In genomic region chr16:14070877-14071575, GRCh38 we compare ENCODE assay signal across 8 cellular contexts. TPM values are rescaled to one million over a fixed set of nuclear protein-coding genes. Genes with fewer than 3 reads are reported as not detected.
A peak's percentile ranks its signal among the peaks of the same experiment; 100 is the strongest.
DNase-seq lines count a peak whose midpoint lies in the region; ATAC-seq and TF ChIP-seq lines count a peak whose summit lies in the region.

Gene MRTFB, plus strand, starts transcription at chr16:14071319. Its CDS starts 69,288 bp downstream, at chr16:14140607.

- H3K4me1 ChIP-seq in neuronal stem cell (ENCODE audit: control insufficient read depth in 2 of 2, insufficient read depth in 1 of 2, low read depth in 1 of 2, low read length in 2 of 2) (peaks cover 4% of the 10 kb centered on the region in 2 donors), subcutaneous abdominal adipose tissue (ENCODE audit: control insufficient read depth in 5 of 5, insufficient read depth in 5 of 5, low read length in 5 of 5) (peaks cover 0 to 25% (median 17%) of the 10 kb centered on the region in 5 donors)

- H3K9ac ChIP-seq in neuronal stem cell (ENCODE audit: low read depth, low read length, poor library complexity) (peak within 1 kb of the TSS; percentile 88), subcutaneous abdominal adipose tissue (ENCODE audit: low read length in 5 of 5) (peak within 1 kb of the TSS; percentile 78 to 91 (median 87))

- H2BK5ac ChIP-seq in neuronal stem cell (ENCODE audit: low read length), result peak within 1 kb of the TSS; percentile 95

- H3K18ac ChIP-seq in neuronal stem cell (ENCODE audit: low read length), result peak within 1 kb of the TSS; percentile 100

- H3K27ac ChIP-seq in neuronal stem cell (replicated peaks; ENCODE audit: low read length) (peak within 1 kb of the TSS; percentile 41), subcutaneous abdominal adipose tissue (ENCODE audit: low read depth, low read length) (peak within 1 kb of the TSS; percentile 49)

- no CpG with 5 or more reads among the region's 86 CpGs for WGBS in neuronal stem cell (ENCODE audit: extremely low coverage in 2 of 2, insufficient read length in 2 of 2, insufficient replicate concordance in 1 of 2), 2 donors

- peak within 1 kb of the TSS; percentile 69 for H3K4me2 ChIP-seq in neuronal stem cell (ENCODE audit: insufficient read depth, low read length, poor library complexity, severe bottlenecking)

- H4K91ac ChIP-seq in neuronal stem cell (ENCODE audit: low read depth, low read length, poor library complexity), result peak within 1 kb of the TSS; percentile 82

- no peaks in the 10 kb centered on the region for H3K9me3 ChIP-seq in neuronal stem cell (replicated peaks in 1 of 2; ENCODE audit: control insufficient read depth in 2 of 2, insufficient read depth in 1 of 2, low read depth in 1 of 2, low read length in 2 of 2)
- no peaks in the 10 kb centered on the region for H3K9me3 ChIP-seq in subcutaneous abdominal adipose tissue (ENCODE audit: control insufficient read depth in 5 of 5, low read length in 5 of 5)

- peak within 1 kb of the TSS; percentile 90 for H3K4ac ChIP-seq in neuronal stem cell (ENCODE audit: low read length)

- peaks cover 0 to 10% (median 0%) of the 10 kb centered on the region in 3 experiments for H3K27me3 ChIP-seq in neuronal stem cell (ENCODE audit: control insufficient read depth in 3 of 3, insufficient read depth in 3 of 3, low read depth in 1 of 3, low read length in 3 of 3)
- H3K27me3 ChIP-seq in subcutaneous abdominal adipose tissue (ENCODE audit: control insufficient read depth in 5 of 5, insufficient read depth in 4 of 5, low read length in 5 of 5), result no peaks in the 10 kb centered on the region

- peak; percentile 84 for ATAC-seq in GM21529 (IDR thresholded peaks at IDR 0.05; ENCODE audit: unreplicated experiment)

- H3K36me3 ChIP-seq in neuronal stem cell (replicated peaks in 1 of 2; ENCODE audit: control insufficient read depth in 2 of 2, insufficient read depth in 2 of 2, low read length in 2 of 2), result peaks cover 0 to 7% of the 10 kb centered on the region in 2 donors
- no peaks in the 10 kb centered on the region for H3K36me3 ChIP-seq in subcutaneous abdominal adipose tissue (ENCODE audit: control insufficient read depth in 5 of 5, insufficient read depth in 5 of 5, low read length in 5 of 5)

- peak within 1 kb of the TSS; percentile 99 for H3K14ac ChIP-seq in neuronal stem cell (ENCODE audit: low read length)

- no peak within 1 kb of the TSS for H2BK15ac ChIP-seq in neuronal stem cell (ENCODE audit: low read length)

- H2BK12ac ChIP-seq in neuronal stem cell (ENCODE audit: low read length), result no peak within 1 kb of the TSS

- H3K4me3 ChIP-seq in neuronal stem cell (ENCODE audit: low read length in 2 of 2), result peak within 1 kb of the TSS; percentile 94 to 99
- peak within 1 kb of the TSS; percentile 80 to 95 (median 83) for H3K4me3 ChIP-seq in subcutaneous abdominal adipose tissue (ENCODE audit: low read depth in 1 of 5, low read length in 5 of 5)

- H2AK5ac ChIP-seq in neuronal stem cell (ENCODE audit: low read depth, low read length), result peak within 1 kb of the TSS; percentile 88

- peak within 1 kb of the TSS; percentile 90 for H3K23ac ChIP-seq in neuronal stem cell (ENCODE audit: low read depth, low read length, poor library complexity)

- peak within 1 kb of the TSS; percentile 100 for H2AFZ ChIP-seq in neuronal stem cell (ENCODE audit: low read length)

- H3K79me1 ChIP-seq in neuronal stem cell (ENCODE audit: low read depth, low read length), result peaks cover 2% of the 10 kb centered on the region

- peak within 1 kb of the TSS; percentile 68 for H4K8ac ChIP-seq in neuronal stem cell (ENCODE audit: low read depth, low read length)

- DNase-seq in DMS53 treated with DMSO at 0.1 percent for 48 hours (lab: John Stamatoyannopoulos, UW; ENCODE audit: unreplicated experiment), result peak; percentile 58
- peak; percentile 74 for DNase-seq in SHP77 treated with DMSO at 0.1 percent for 48 hours (lab: John Stamatoyannopoulos, UW)
- DNase-seq in activated naive CD4-positive, alpha-beta T cell (lab: John Stamatoyannopoulos, UW), result peak; percentile 71 to 78 (median 74)
- DNase-seq in foreskin melanocyte, result peak; percentile 15
- DNase-seq in neuronal stem cell (ENCODE audit: low spot score), result peak; percentile 85

- no peak; the same call in 1 of the 2 replicates for TF ChIP-seq EP300 in Ishikawa (IDR thresholded peaks at IDR 0.05; ENCODE audit: borderline replicate concordance)

- peak within 1 kb of the TSS; percentile 92 for H2BK120ac ChIP-seq in neuronal stem cell (ENCODE audit: low read depth, low read length)

- TF ChIP-seq RAD21 in Ishikawa (IDR thresholded peaks at IDR 0.05; ENCODE audit: low read depth), result no peak

TF ChIP-seq in Ishikawa, 13 proteins besides CTCF, POLR2A, EP300 and RAD21:
- TF ChIP-seq EGR1 (IDR thresholded peaks at IDR 0.05) (peak; percentile 84), TCF12 (IDR thresholded peaks at IDR 0.05; ENCODE audit: low read depth) (peak; percentile 59; the same call in 1 of the 2 replicates), ZBTB7A (IDR thresholded peaks at IDR 0.05; ENCODE audit: low read depth) (peak; percentile 27), YY1 (IDR thresholded peaks at IDR 0.05; ENCODE audit: low read depth) (peak; percentile 65), MAX (IDR thresholded peaks at IDR 0.05) (peak; percentile 91), NFIC (IDR thresholded peaks at IDR 0.05) (no peak), TEAD4 (IDR thresholded peaks at IDR 0.05) (no peak), USF1 (IDR thresholded peaks at IDR 0.05) (0 out of 2 replicates have a peak, but pooled peaks have one; percentile 1), TAF1 (IDR thresholded peaks at IDR 0.05; ENCODE audit: low read depth) (peak; percentile 82), REST (IDR thresholded peaks at IDR 0.05; ENCODE audit: low read depth) (no peak), CREB1 (IDR thresholded peaks at IDR 0.05; ENCODE audit: low read depth) (no peak), CEBPB (IDR thresholded peaks at IDR 0.05) (no peak)

RNA-seq across cellular contexts. Expression of gene MRTFB, which starts in this region (rescaled TPM):
- polyA plus RNA-seq in neuronal stem cell (2013, experiment 1 of 2), result 19.2 TPM
- polyA plus RNA-seq in neuronal stem cell (2013, experiment 2 of 2), result 19.8 TPM

Comparison
In these comparisons a context has a peak if more than half of its experiments do, and no peak if none do; other contexts are left out.
1. Peak in every context shown above with its lines: DNase-seq, ATAC-seq, H3K4me3 ChIP-seq and H3K27ac ChIP-seq.
2. DNase-seq: peak in every context shown above with its lines; median percentile 85 in neuronal stem cell; 74 in SHP77 treated with DMSO at 0.1 percent for 48 hours; 74 in activated naive CD4-positive, alpha-beta T cell; 58 in DMS53 treated with DMSO at 0.1 percent for 48 hours; 15 in foreskin melanocyte.